In genomic region chr11:64809781-64810241, GRCh38 we compare ENCODE assay signal across 8 cellular contexts. TPM values are rescaled to one million over a fixed set of nuclear protein-coding genes. Genes with fewer than 3 reads are reported as not detected.
A peak's percentile ranks its signal among the peaks of the same experiment; 100 is the strongest.
DNase-seq lines count a peak whose midpoint lies in the region; ATAC-seq and TF ChIP-seq lines count a peak whose summit lies in the region.

No MANE protein-coding gene starts in this region.

- TF ChIP-seq CTCF in brain (conservative IDR thresholded peaks at IDR 0.05) = no peak

- peak overlapping the region; percentile 90 to 98 (median 94) for H3K4me3 Mint-ChIP-seq in brain

- H3K27ac Mint-ChIP-seq in brain = peak overlapping the region; percentile 57 to 97 (median 90)

- ATAC-seq in GM21367 (IDR thresholded peaks at IDR 0.05; ENCODE audit: unreplicated experiment) = no peak

- peaks cover 30% of the 10 kb centered on the region for H3K4me1 Mint-ChIP-seq in brain

- H3K9me3 Mint-ChIP-seq in brain = no peaks in the 10 kb centered on the region

- DNase-seq in NCI-H2029 (lab: John Stamatoyannopoulos, UW) = peak; percentile 43
- DNase-seq in NCI-H2029 treated with DMSO at 0.1 percent for 48 hours (lab: John Stamatoyannopoulos, UW) = no peak
- DNase-seq in NCI-H146 (lab: John Stamatoyannopoulos, UW) = peak; percentile 66
- DNase-seq in iris pigment epithelial cell (ENCODE audit: low read depth) = peak; percentile 22
- DNase-seq in stimulated activated CD8-positive, alpha-beta memory T cell treated with anti-CD3 and anti-CD28 coated beads, Interleukin-4, amount 100 ng/mL, for 48 hours = peak; percentile 47
- no peak for DNase-seq in foreskin melanocyte

- H3K27me3 Mint-ChIP-seq in brain = peaks cover 26% of the 10 kb centered on the region

- H3K36me3 Mint-ChIP-seq in brain = peaks cover 21% of the 10 kb centered on the region

RNA-seq across cellular contexts. Expression of gene MEN1, which starts 0.5 kb away (rescaled TPM):
- polyA plus RNA-seq in brain (ENCODE audit: insufficient read depth, low read depth, low replicate concordance) = 59.7 TPM

RNA-seq across cellular contexts. Expression of gene MAP4K2, which starts 6.8 kb away (rescaled TPM):
- polyA plus RNA-seq in brain (ENCODE audit: insufficient read depth, low read depth, low replicate concordance) = 18.6 TPM

RNA-seq across cellular contexts. Expression of gene SF1, which starts 31.5 kb away (rescaled TPM):
- polyA plus RNA-seq in brain (ENCODE audit: insufficient read depth, low read depth, low replicate concordance) = 233 TPM

RNA-seq across cellular contexts. Expression of gene CDC42BPG, which starts 34.6 kb away (rescaled TPM):
- 9.5 TPM for polyA plus RNA-seq in brain (ENCODE audit: insufficient read depth, low read depth, low replicate concordance)

RNA-seq across cellular contexts. Expression of gene PYGM, which starts 50.0 kb away (rescaled TPM):
- 13.4 TPM for polyA plus RNA-seq in brain (ENCODE audit: insufficient read depth, low read depth, low replicate concordance)

Comparison
In these comparisons a context has a peak if more than half of its experiments do, and no peak if none do; other contexts are left out.
1. DNase-seq: peak in NCI-H2029 (single experiment), NCI-H146 (single experiment), iris pigment epithelial cell (single experiment) and stimulated activated CD8-positive, alpha-beta memory T cell treated with anti-CD3 and anti-CD28 coated beads, Interleukin-4, amount 100 ng/mL, for 48 hours (single experiment); none in NCI-H2029 treated with DMSO at 0.1 percent for 48 hours (single experiment) and foreskin melanocyte (single experiment).